8 cellular contexts compared by ENCODE assay signal in the genomic region with DNA sequence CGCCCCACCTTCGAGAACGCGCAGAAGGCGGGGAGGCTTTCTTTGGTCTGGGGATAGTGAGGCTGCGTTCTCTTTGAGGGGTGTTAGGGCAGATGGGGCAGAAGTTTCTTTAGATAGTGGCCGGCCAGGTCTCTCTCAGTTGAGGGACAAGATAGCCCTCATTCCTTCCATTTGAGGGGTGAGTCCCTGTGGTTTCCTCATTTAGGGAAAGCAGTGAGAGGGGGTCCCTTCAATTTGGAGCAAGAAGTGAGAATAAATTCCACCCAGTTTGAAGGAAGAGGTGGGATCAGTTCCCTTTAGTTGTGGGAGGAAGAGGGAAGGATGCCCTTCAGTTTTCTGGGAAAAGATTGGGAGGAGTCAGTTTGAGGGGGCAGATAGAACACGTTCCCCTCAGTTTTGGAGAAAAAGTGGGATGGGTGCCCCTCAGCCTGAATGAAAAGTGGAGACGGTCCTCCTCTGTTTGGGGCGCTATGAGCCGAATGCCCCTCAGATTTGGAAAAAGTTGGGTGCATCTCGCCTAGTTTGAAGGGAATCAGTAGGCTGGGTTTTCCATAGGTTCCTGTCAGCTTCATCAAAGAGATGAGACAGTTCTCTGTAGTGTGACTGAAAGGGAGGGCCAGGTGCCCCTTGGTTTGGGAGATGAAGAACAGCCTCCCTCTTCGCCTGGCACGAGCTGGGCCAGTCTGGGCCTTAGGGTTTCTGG. TPM values are rescaled to one million over a fixed set of nuclear protein-coding genes. Genes with fewer than 3 reads are reported as not detected.
DNase-seq lines count a peak whose midpoint lies in the region; ATAC-seq and TF ChIP-seq lines count a peak whose summit lies in the region.

No MANE protein-coding gene starts in this region.

- H3K27ac Mint-ChIP-seq in T-helper 1 cell treated with Interleukin-12 subunit alpha and Interleukin-12 subunit beta and Interleukin-4 antibody, amounts not matched to agents 30 μg/mL and 1 μg/mL, for 36 hours = peak overlapping the region; percentile 86
- H3K27ac Mint-ChIP-seq in WTC11 = peak overlapping the region; percentile 80
- peak overlapping the region; percentile 94 to 95 for H3K27ac Mint-ChIP-seq in stimulated activated naive CD8-positive, alpha-beta T cell treated with anti-CD3 and anti-CD28 coated beads, Interleukin-15, amount 100 ng/mL, for 72 hours

- no peaks in the 10 kb centered on the region for H3K36me3 ChIP-seq in iPS DF 6.9 (ENCODE audit: control insufficient read depth, insufficient read depth, low read length)

- H3K36me3 Mint-ChIP-seq in T-helper 1 cell treated with Interleukin-12 subunit alpha and Interleukin-12 subunit beta and Interleukin-4 antibody, amounts not matched to agents 30 μg/mL and 1 μg/mL, for 36 hours (ENCODE audit: low read depth) = peaks cover 4% of the 10 kb centered on the region
- H3K36me3 Mint-ChIP-seq in WTC11 = no peaks in the 10 kb centered on the region

- peaks cover 41% of the 10 kb centered on the region for H3K4me1 Mint-ChIP-seq in T-helper 1 cell treated with Interleukin-12 subunit alpha and Interleukin-12 subunit beta and Interleukin-4 antibody, amounts not matched to agents 30 μg/mL and 1 μg/mL, for 36 hours (ENCODE audit: low read depth)
- H3K4me1 Mint-ChIP-seq in WTC11 = peaks cover 31% of the 10 kb centered on the region
- H3K4me1 Mint-ChIP-seq in stimulated activated naive CD8-positive, alpha-beta T cell treated with anti-CD3 and anti-CD28 coated beads, Interleukin-15, amount 100 ng/mL, for 72 hours = peaks cover 59% of the 10 kb centered on the region

- H3K9me3 ChIP-seq in iPS DF 6.9 (ENCODE audit: control insufficient read depth, insufficient read depth, low read length) = no peaks in the 10 kb centered on the region

- no peak for TF ChIP-seq CTCF in WTC11 (IDR thresholded peaks at IDR 0.05)

- DNase-seq in T-helper 1 cell (no peak), WTC11 (ENCODE audit: low spot score) (no peak), iPS DF 6.9 (ENCODE audit: low read depth, low spot score) (no peak)
- peak in 1 of 2 donors; percentile 29 for DNase-seq in stimulated activated naive CD8-positive, alpha-beta T cell treated with anti-CD3 and anti-CD28 coated beads, Interleukin-15, amount 100 ng/mL, for 72 hours
- DNase-seq in stimulated activated naive CD4-positive, alpha-beta T cell (lab: John Stamatoyannopoulos, UW) = no peak

- peaks cover 25% of the 10 kb centered on the region for H3K27me3 Mint-ChIP-seq in T-helper 1 cell treated with Interleukin-12 subunit alpha and Interleukin-12 subunit beta and Interleukin-4 antibody, amounts not matched to agents 30 μg/mL and 1 μg/mL, for 36 hours (ENCODE audit: low read depth)
- peaks cover 40% of the 10 kb centered on the region for H3K27me3 Mint-ChIP-seq in WTC11 (ENCODE audit: low read depth)
- H3K27me3 Mint-ChIP-seq in stimulated activated naive CD8-positive, alpha-beta T cell treated with anti-CD3 and anti-CD28 coated beads, Interleukin-15, amount 100 ng/mL, for 72 hours = peaks cover 9% of the 10 kb centered on the region

- peaks cover 2% of the 10 kb centered on the region for H3K27me3 ChIP-seq in iPS DF 6.9 (ENCODE audit: control insufficient read depth, insufficient read depth, low read length)

- H3K27ac ChIP-seq in iPS DF 6.9 (ENCODE audit: low read length) = no peak overlapping the region

- WGBS in iPS DF 6.9 (ENCODE audit: insufficient coverage, insufficient read length) = no CpG with 5 or more reads among the region's 14 CpGs

- POLR2A ChIA-PET in WTC11 (lab: Charles Lee) = interaction anchor here (0.6 to 3.2 kb wide), 13 partner anchors 10 to 287 kb away, joined by 3 to 26 read pairs (median 3); a partner anchor contains a TSS

- H3K4me1 ChIP-seq in iPS DF 6.9 (ENCODE audit: control insufficient read depth, insufficient read depth, low read length) = peaks cover 15% of the 10 kb centered on the region

- peak overlapping the region; percentile 87 for H3K4me3 Mint-ChIP-seq in T-helper 1 cell treated with Interleukin-12 subunit alpha and Interleukin-12 subunit beta and Interleukin-4 antibody, amounts not matched to agents 30 μg/mL and 1 μg/mL, for 36 hours
- H3K4me3 Mint-ChIP-seq in WTC11 = peak overlapping the region; percentile 89
- H3K4me3 Mint-ChIP-seq in stimulated activated naive CD8-positive, alpha-beta T cell treated with anti-CD3 and anti-CD28 coated beads, Interleukin-15, amount 100 ng/mL, for 72 hours = peak overlapping the region; percentile 90 to 97

- H3K9me3 Mint-ChIP-seq in T-helper 1 cell treated with Interleukin-12 subunit alpha and Interleukin-12 subunit beta and Interleukin-4 antibody, amounts not matched to agents 30 μg/mL and 1 μg/mL, for 36 hours = no peaks in the 10 kb centered on the region
- H3K9me3 Mint-ChIP-seq in WTC11 = no peaks in the 10 kb centered on the region
- H3K9me3 Mint-ChIP-seq in stimulated activated naive CD8-positive, alpha-beta T cell treated with anti-CD3 and anti-CD28 coated beads, Interleukin-15, amount 100 ng/mL, for 72 hours = no peaks in the 10 kb centered on the region

- no peak for ATAC-seq in WTC11
- no peak for ATAC-seq in stimulated activated naive CD8-positive, alpha-beta T cell treated with anti-CD3 and anti-CD28 coated beads, Interleukin-15, amount 100 ng/mL, for 72 hours
- ATAC-seq in HG03571 (IDR thresholded peaks at IDR 0.05; ENCODE audit: unreplicated experiment) = no peak
- ATAC-seq in GM21786 (IDR thresholded peaks at IDR 0.05; ENCODE audit: unreplicated experiment) = no peak

- peak overlapping the region; percentile 65; the same call in 1 of the 2 replicates for H3K4me3 ChIP-seq in iPS DF 6.9 (ENCODE audit: low read length)

- CTCF ChIA-PET in WTC11 (lab: Charles Lee) = interaction anchor here (0.8 to 5.0 kb wide), 28 partner anchors 10 to 338 kb away, joined by 3 to 57 read pairs (median 8); a partner anchor contains a TSS

TF ChIP-seq in WTC11, 78 proteins besides CTCF, POLR2A, EP300 and RAD21:
- TF ChIP-seq KAT7 (CRISPR knock-in tag; IDR thresholded peaks at IDR 0.05; ENCODE audit: borderline replicate concordance) (0 out of 2 replicates have a peak, but pooled peaks have one; percentile 56), SMAD3 (CRISPR knock-in tag; IDR thresholded peaks at IDR 0.05; ENCODE audit: borderline replicate concordance) (peak; percentile 74; the same call in 1 of the 2 replicates), EMX1 (CRISPR knock-in tag; IDR thresholded peaks at IDR 0.05) (no peak), FOXK1 (CRISPR knock-in tag; IDR thresholded peaks at IDR 0.05) (no peak), FOXJ3 (CRISPR knock-in tag; IDR thresholded peaks at IDR 0.05; ENCODE audit: borderline replicate concordance) (no peak), SOX15 (CRISPR knock-in tag; IDR thresholded peaks at IDR 0.05) (no peak)
- TF ChIP-seq, protein P1, sequence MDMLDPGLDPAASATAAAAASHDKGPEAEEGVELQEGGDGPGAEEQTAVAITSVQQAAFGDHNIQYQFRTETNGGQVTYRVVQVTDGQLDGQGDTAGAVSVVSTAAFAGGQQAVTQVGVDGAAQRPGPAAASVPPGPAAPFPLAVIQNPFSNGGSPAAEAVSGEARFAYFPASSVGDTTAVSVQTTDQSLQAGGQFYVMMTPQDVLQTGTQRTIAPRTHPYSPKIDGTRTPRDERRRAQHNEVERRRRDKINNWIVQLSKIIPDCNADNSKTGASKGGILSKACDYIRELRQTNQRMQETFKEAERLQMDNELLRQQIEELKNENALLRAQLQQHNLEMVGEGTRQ (CRISPR knock-in tag; IDR thresholded peaks at IDR 0.05) = no peak
- TF ChIP-seq, protein P2, sequence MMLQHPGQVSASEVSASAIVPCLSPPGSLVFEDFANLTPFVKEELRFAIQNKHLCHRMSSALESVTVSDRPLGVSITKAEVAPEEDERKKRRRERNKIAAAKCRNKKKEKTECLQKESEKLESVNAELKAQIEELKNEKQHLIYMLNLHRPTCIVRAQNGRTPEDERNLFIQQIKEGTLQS (CRISPR knock-in tag; conservative IDR thresholded peaks at IDR 0.05) = no peak
- TF ChIP-seq, protein P3, sequence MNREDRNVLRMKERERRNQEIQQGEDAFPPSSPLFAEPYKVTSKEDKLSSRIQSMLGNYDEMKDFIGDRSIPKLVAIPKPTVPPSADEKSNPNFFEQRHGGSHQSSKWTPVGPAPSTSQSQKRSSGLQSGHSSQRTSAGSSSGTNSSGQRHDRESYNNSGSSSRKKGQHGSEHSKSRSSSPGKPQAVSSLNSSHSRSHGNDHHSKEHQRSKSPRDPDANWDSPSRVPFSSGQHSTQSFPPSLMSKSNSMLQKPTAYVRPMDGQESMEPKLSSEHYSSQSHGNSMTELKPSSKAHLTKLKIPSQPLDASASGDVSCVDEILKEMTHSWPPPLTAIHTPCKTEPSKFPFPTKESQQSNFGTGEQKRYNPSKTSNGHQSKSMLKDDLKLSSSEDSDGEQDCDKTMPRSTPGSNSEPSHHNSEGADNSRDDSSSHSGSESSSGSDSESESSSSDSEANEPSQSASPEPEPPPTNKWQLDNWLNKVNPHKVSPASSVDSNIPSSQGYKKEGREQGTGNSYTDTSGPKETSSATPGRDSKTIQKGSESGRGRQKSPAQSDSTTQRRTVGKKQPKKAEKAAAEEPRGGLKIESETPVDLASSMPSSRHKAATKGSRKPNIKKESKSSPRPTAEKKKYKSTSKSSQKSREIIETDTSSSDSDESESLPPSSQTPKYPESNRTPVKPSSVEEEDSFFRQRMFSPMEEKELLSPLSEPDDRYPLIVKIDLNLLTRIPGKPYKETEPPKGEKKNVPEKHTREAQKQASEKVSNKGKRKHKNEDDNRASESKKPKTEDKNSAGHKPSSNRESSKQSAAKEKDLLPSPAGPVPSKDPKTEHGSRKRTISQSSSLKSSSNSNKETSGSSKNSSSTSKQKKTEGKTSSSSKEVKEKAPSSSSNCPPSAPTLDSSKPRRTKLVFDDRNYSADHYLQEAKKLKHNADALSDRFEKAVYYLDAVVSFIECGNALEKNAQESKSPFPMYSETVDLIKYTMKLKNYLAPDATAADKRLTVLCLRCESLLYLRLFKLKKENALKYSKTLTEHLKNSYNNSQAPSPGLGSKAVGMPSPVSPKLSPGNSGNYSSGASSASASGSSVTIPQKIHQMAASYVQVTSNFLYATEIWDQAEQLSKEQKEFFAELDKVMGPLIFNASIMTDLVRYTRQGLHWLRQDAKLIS (CRISPR knock-in tag; IDR thresholded peaks at IDR 0.05; ENCODE audit: borderline replicate concordance) = no peak

RNA-seq across cellular contexts. Expression of a gene that starts 0.6 kb away (rescaled TPM):
- total RNA-seq in WTC11 (2021) = 68.9 to 81.3 TPM (median 71.5 TPM) in 3 replicates

RNA-seq across cellular contexts. Expression of a gene that starts 0.9 kb away (rescaled TPM):
- total RNA-seq in WTC11 (2021) = 10.3 to 14.4 TPM (median 12.9 TPM) in 3 replicates

RNA-seq across cellular contexts. Expression of a gene that starts 20.9 kb away (rescaled TPM):
- 37.4 to 48.4 TPM (median 43.1 TPM) in 3 replicates for total RNA-seq in WTC11 (2021)

RNA-seq across cellular contexts. Expression of a gene that starts 31.5 kb away (rescaled TPM):
- total RNA-seq in WTC11 (2021) = 5.9 to 16.7 TPM (median 15.0 TPM) in 3 replicates

RNA-seq across cellular contexts. Expression of a gene that starts 48.9 kb away (rescaled TPM):
- total RNA-seq in WTC11 (2021) = 13.6 to 15.6 TPM (median 15.3 TPM) in 3 replicates
